12 cellular contexts compared by ENCODE assay signal in genomic region chr20:58028123-58028522, GRCh38.
DNase-seq lines count a peak whose midpoint lies in the region; ATAC-seq and TF ChIP-seq lines count a peak whose summit lies in the region.
"Had no signal": no experiment of that assay in that cellular context is flagged by ENCODE, and none has a peak within 500 bp of the region (broad histone marks: within the 10 kb centered on the region; RNA-seq: fewer than 3 reads in every experiment).

No MANE protein-coding gene starts in this region.

- H3K4me1 Mint-ChIP-seq in activated CD8-positive, alpha-beta T cell treated with anti-CD3 and anti-CD28 coated beads for 36 hours (ENCODE audit: low read depth), result peaks cover 2% of the 10 kb centered on the region
- H3K4me1 Mint-ChIP-seq in activated CD8-positive, alpha-beta T cell treated with anti-CD3 and anti-CD28 coated beads, Interleukin-2, amount 10 ng/mL, durations not matched to agents 7 days and 5 days (ENCODE audit: low read depth), result no peaks in the 10 kb centered on the region

- H3K27ac Mint-ChIP-seq in activated CD8-positive, alpha-beta T cell treated with anti-CD3 and anti-CD28 coated beads for 36 hours, result no peak overlapping the region
- no peak overlapping the region for H3K27ac Mint-ChIP-seq in activated CD8-positive, alpha-beta T cell treated with anti-CD3 and anti-CD28 coated beads, Interleukin-2, amount 10 ng/mL, durations not matched to agents 7 days and 5 days
- H3K27ac Mint-ChIP-seq: T-helper 1 cell treated with Interleukin-12 subunit alpha and Interleukin-12 subunit beta and Interleukin-4 antibody, amounts not matched to agents 30 μg/mL and 1 μg/mL, for 36 hours had no signal

- no TSS peak for BruUV-seq in HCT116 (replicated peaks; lab: Mats Ljungman, UMichigan)

- H3K9me3 Mint-ChIP-seq in activated CD8-positive, alpha-beta T cell treated with anti-CD3 and anti-CD28 coated beads for 36 hours, result no peaks in the 10 kb centered on the region
- H3K9me3 Mint-ChIP-seq in activated CD8-positive, alpha-beta T cell treated with anti-CD3 and anti-CD28 coated beads, Interleukin-2, amount 10 ng/mL, durations not matched to agents 7 days and 5 days (ENCODE audit: insufficient read depth), result no peaks in the 10 kb centered on the region
- H3K9me3 Mint-ChIP-seq: T-helper 1 cell treated with Interleukin-12 subunit alpha and Interleukin-12 subunit beta and Interleukin-4 antibody, amounts not matched to agents 30 μg/mL and 1 μg/mL, for 36 hours had no signal

- peaks cover 45% of the 10 kb centered on the region for H3K27me3 ChIP-seq in HCT116 (ENCODE audit: insufficient read depth, low read length)
- H3K27me3 ChIP-seq in colonic mucosa, result no peaks in the 10 kb centered on the region
- no peaks in the 10 kb centered on the region for H3K27me3 ChIP-seq in osteoblast (ENCODE audit: insufficient read depth, low read length)

- peaks cover 13% of the 10 kb centered on the region for H3K27me3 Mint-ChIP-seq in activated CD8-positive, alpha-beta T cell treated with anti-CD3 and anti-CD28 coated beads for 36 hours
- peaks cover 14% of the 10 kb centered on the region for H3K27me3 Mint-ChIP-seq in activated CD8-positive, alpha-beta T cell treated with anti-CD3 and anti-CD28 coated beads, Interleukin-2, amount 10 ng/mL, durations not matched to agents 7 days and 5 days (ENCODE audit: low read depth)

- H3K9me2 ChIP-seq in HCT116 (ENCODE audit: insufficient read depth), result no peaks in the 10 kb centered on the region

- H3K9ac ChIP-seq in HCT116 (ENCODE audit: low read length) (no peak overlapping the region), colonic mucosa (ENCODE audit: low read depth in 2 of 2, low read length in 2 of 2) (no peak overlapping the region)

- H2AFZ ChIP-seq in HCT116 (ENCODE audit: low read depth, low read length, poor library complexity, severe bottlenecking) (no peak overlapping the region), osteoblast (ENCODE audit: low read length) (no peak overlapping the region)

- peak; percentile 65 for TF ChIP-seq RAD21 in HCT116 (IDR thresholded peaks at IDR 0.05; ENCODE audit: low read depth)

- peak; percentile 20 for TF ChIP-seq CTCF in activated CD8-positive, alpha-beta T cell treated with anti-CD3 and anti-CD28 coated beads for 36 hours (IDR thresholded peaks at IDR 0.05)
- TF ChIP-seq CTCF in HCT116 (IDR thresholded peaks at IDR 0.05 in 2 of 3, conservative IDR thresholded peaks at IDR 0.05 in 1 of 3; ENCODE audit: borderline replicate concordance in 1 of 3, insufficient read depth in 1 of 3, low read depth in 2 of 3, low read length in 2 of 3) (peak; percentile 26 to 45 (median 42); a peak in 5 of 6 replicates), colonic mucosa (IDR thresholded peaks at IDR 0.05) (no peak), osteoblast (IDR thresholded peaks at IDR 0.05; ENCODE audit: extremely low read depth, low read depth, low read length) (peak; percentile 38)

- POLR2A ChIA-PET in activated CD8-positive, alpha-beta T cell treated with anti-CD3 and anti-CD28 coated beads for 36 hours (lab: Charles Lee), result no interaction called here
- POLR2A ChIA-PET in activated CD8-positive, alpha-beta T cell treated with anti-CD3 and anti-CD28 coated beads, Interleukin-2, amount 10 ng/mL, durations not matched to agents 7 days and 5 days (lab: Charles Lee), result no interaction called here
- POLR2A ChIA-PET in HCT116 (lab: Charles Lee), result no interaction called here

- intact Hi-C loops in activated CD8-positive, alpha-beta T cell treated with anti-CD3 and anti-CD28 coated beads for 36 hours (cut with micrococcal nuclease), result no loop called here
- intact Hi-C loops in HCT116 (cut with micrococcal nuclease) (loop anchor here (5.0 kb wide), 1 partner anchor 376 kb away; no protein-coding TSS in a partner anchor), colonic mucosa (cut with DNase I) (no loop called here)

- CTCF ChIA-PET in activated CD8-positive, alpha-beta T cell treated with anti-CD3 and anti-CD28 coated beads for 36 hours (lab: Charles Lee), result interaction anchor here (1.3 kb wide), 1 partner anchor 130 kb away, joined by 3 read pairs; no protein-coding TSS in a partner anchor
- CTCF ChIA-PET in activated CD8-positive, alpha-beta T cell treated with anti-CD3 and anti-CD28 coated beads, Interleukin-2, amount 10 ng/mL, durations not matched to agents 7 days and 5 days (lab: Charles Lee), result no interaction called here
- CTCF ChIA-PET in HCT116 (lab: Charles Lee), result no interaction called here

- no peaks in the 10 kb centered on the region for H4K20me1 ChIP-seq in HCT116 (ENCODE audit: insufficient read depth)
- no peaks in the 10 kb centered on the region for H4K20me1 ChIP-seq in osteoblast (ENCODE audit: insufficient read depth, low read length)

- no peaks in the 10 kb centered on the region for H3K36me3 ChIP-seq in HCT116 (ENCODE audit: control insufficient read depth in 1 of 2, insufficient read depth in 2 of 2, low read length in 2 of 2)
- no peaks in the 10 kb centered on the region for H3K36me3 ChIP-seq in colonic mucosa
- no peaks in the 10 kb centered on the region for H3K36me3 ChIP-seq in osteoblast (ENCODE audit: insufficient read depth, low read length)

- no peaks in the 10 kb centered on the region for H3K79me2 ChIP-seq in HCT116 (ENCODE audit: insufficient read depth, low read length)
- no peaks in the 10 kb centered on the region for H3K79me2 ChIP-seq in osteoblast (ENCODE audit: insufficient read depth, low read length)

- H3K4me2 ChIP-seq in HCT116 (ENCODE audit: low read length) (no peak overlapping the region), osteoblast (ENCODE audit: insufficient read depth, low read length) (no peak overlapping the region)

- RAD21 ChIA-PET in HCT116 (lab: Charles Lee; ENCODE audit: low non-redundant PET in 1 of 2, low total read pairs in 2 of 2, uncharacterized antibody in 2 of 2, unreplicated experiment in 2 of 2), result no interaction called here

- H3K9me3 ChIP-seq in HCT116 (ENCODE audit: control insufficient read depth in 1 of 2, insufficient read depth in 1 of 2, low read depth in 1 of 2, low read length in 2 of 2), result no peaks in the 10 kb centered on the region
- no peaks in the 10 kb centered on the region for H3K9me3 ChIP-seq in colonic mucosa
- no peaks in the 10 kb centered on the region for H3K9me3 ChIP-seq in osteoblast (ENCODE audit: low read depth, low read length)

- DNase-seq in activated CD8-positive, alpha-beta T cell treated with anti-CD3 and anti-CD28 coated beads for 36 hours, result peak; percentile 32
- no peak for DNase-seq in activated CD8-positive, alpha-beta T cell treated with anti-CD3 and anti-CD28 coated beads, Interleukin-2, amount 10 ng/mL, durations not matched to agents 7 days and 5 days
- no peak for DNase-seq in HCT116 (ENCODE audit: low read depth, low spot score)
- DNase-seq in colonic mucosa, result peak; percentile 55
- no peak for DNase-seq in osteoblast (ENCODE audit: insufficient read length, low spot score, missing footprints)
- no peak for DNase-seq in NOMO-1 treated with DMSO at 0.1 percent for 48 hours (lab: John Stamatoyannopoulos, UW; ENCODE audit: unreplicated experiment)
- DNase-seq in SHP77 (lab: John Stamatoyannopoulos, UW), result no peak
- DNase-seq in NOMO-1 (lab: John Stamatoyannopoulos, UW; ENCODE audit: unreplicated experiment in 2 of 2), result no peak
- DNase-seq: hypothalamus; NCI-H1092 treated with DMSO at 0.1 percent for 48 hours; NK-92 treated with Interleukin-12 subunit alpha and Interleukin-12 subunit beta, amount 100 ng/mL, for 24 hours had no signal

- H3K4me3 Mint-ChIP-seq in activated CD8-positive, alpha-beta T cell treated with anti-CD3 and anti-CD28 coated beads for 36 hours, result no peak overlapping the region
- H3K4me3 Mint-ChIP-seq in activated CD8-positive, alpha-beta T cell treated with anti-CD3 and anti-CD28 coated beads, Interleukin-2, amount 10 ng/mL, durations not matched to agents 7 days and 5 days, result no peak overlapping the region
- H3K4me3 Mint-ChIP-seq: T-helper 1 cell treated with Interleukin-12 subunit alpha and Interleukin-12 subunit beta and Interleukin-4 antibody, amounts not matched to agents 30 μg/mL and 1 μg/mL, for 36 hours had no signal

- H3K27ac ChIP-seq in HCT116 (ENCODE audit: low read depth, low read length), result no peak overlapping the region
- H3K27ac ChIP-seq in colonic mucosa, result no peak overlapping the region
- no peak overlapping the region for H3K27ac ChIP-seq in osteoblast (ENCODE audit: low read depth, low read length)

- H3K4me1 ChIP-seq in HCT116 (ENCODE audit: control insufficient read depth in 1 of 2, insufficient read depth in 2 of 2, low read length in 2 of 2) (no peaks in the 10 kb centered on the region), colonic mucosa (no peaks in the 10 kb centered on the region), osteoblast (ENCODE audit: insufficient read depth, low read length) (no peaks in the 10 kb centered on the region)

- ATAC-seq in activated CD8-positive, alpha-beta T cell treated with anti-CD3 and anti-CD28 coated beads for 36 hours, result no peak
- no peak for ATAC-seq in activated CD8-positive, alpha-beta T cell treated with anti-CD3 and anti-CD28 coated beads, Interleukin-2, amount 10 ng/mL, durations not matched to agents 7 days and 5 days
- no peak for ATAC-seq in HCT116

- H3K4me3 ChIP-seq in HCT116 (replicated peaks in 1 of 2; ENCODE audit: low read depth in 1 of 2, low read length in 2 of 2) (no peak overlapping the region), colonic mucosa (no peak overlapping the region), osteoblast (ENCODE audit: insufficient read depth, low read length) (no peak overlapping the region)

- TF ChIP-seq POLR2A in HCT116 (IDR thresholded peaks at IDR 0.05; ENCODE audit: borderline replicate concordance, extremely low read depth, insufficient read depth, insufficient read length), result no peak

- no peaks in the 10 kb centered on the region for H3K36me3 Mint-ChIP-seq in activated CD8-positive, alpha-beta T cell treated with anti-CD3 and anti-CD28 coated beads for 36 hours (ENCODE audit: low read depth)
- H3K36me3 Mint-ChIP-seq in activated CD8-positive, alpha-beta T cell treated with anti-CD3 and anti-CD28 coated beads, Interleukin-2, amount 10 ng/mL, durations not matched to agents 7 days and 5 days (ENCODE audit: low read depth), result no peaks in the 10 kb centered on the region

TF ChIP-seq in HCT116, 20 proteins besides CTCF, POLR2A, EP300 and RAD21 (continues in another document):
- TF ChIP-seq EZH2phosphoT487 (IDR thresholded peaks at IDR 0.05; ENCODE audit: borderline replicate concordance), result no peak
- TF ChIP-seq ATF3 (IDR thresholded peaks at IDR 0.05), result no peak
- TF ChIP-seq TCF7L2 (IDR thresholded peaks at IDR 0.05; ENCODE audit: borderline replicate concordance, extremely low read depth, insufficient read depth, insufficient read length), result no peak
- no peak for TF ChIP-seq SRF (IDR thresholded peaks at IDR 0.05; ENCODE audit: low read depth)
- no peak for TF ChIP-seq MAX (IDR thresholded peaks at IDR 0.05)
- no peak for TF ChIP-seq CEBPB (IDR thresholded peaks at IDR 0.05; ENCODE audit: low read depth)

Comparison
In these comparisons a context has a peak if more than half of its experiments do, and no peak if none do; other contexts are left out.
1. DNase-seq: peak in activated CD8-positive, alpha-beta T cell treated with anti-CD3 and anti-CD28 coated beads for 36 hours (single experiment) and colonic mucosa (single experiment); none in activated CD8-positive, alpha-beta T cell treated with anti-CD3 and anti-CD28 coated beads, Interleukin-2, amount 10 ng/mL, durations not matched to agents 7 days and 5 days (single experiment), HCT116 (single experiment), osteoblast (single experiment), NOMO-1 treated with DMSO at 0.1 percent for 48 hours (single experiment), SHP77 (0 of 2) and NOMO-1 (0 of 2).